In the genomic region with DNA sequence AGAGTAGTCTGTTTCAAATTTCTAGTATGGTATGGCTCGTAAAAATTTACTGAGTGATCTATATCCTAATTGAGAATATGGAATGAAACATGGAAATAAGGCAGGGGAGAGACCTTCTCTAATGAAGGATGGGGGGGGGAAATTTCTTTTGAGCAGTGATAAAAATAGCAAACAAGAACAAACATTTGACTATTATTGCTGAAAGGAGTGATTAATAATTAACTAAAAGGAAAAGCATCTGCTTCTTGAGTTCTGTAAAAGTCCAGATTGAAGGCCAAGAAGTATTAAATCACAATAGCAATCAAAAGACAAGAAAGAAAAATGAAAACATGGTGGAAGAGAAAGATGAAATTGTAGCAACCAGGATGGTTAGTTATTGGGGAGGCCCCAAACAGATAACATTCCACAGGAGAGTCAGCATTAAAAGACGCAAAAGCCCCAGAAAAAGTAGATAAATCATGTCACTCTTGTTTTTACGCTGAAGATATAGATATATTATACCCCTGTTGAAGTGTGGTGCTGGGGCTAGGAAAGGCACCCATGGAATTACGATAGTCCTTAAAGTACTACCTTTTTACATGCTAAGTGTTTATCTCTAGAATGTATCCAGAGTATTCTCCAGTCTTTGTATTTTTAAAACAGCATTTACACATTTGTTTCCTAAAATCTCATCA, we compare ENCODE assay signal across 20 cellular contexts. TPM values are rescaled to one million over a fixed set of nuclear protein-coding genes. Genes with fewer than 3 reads are reported as not detected.
DNase-seq lines count a peak whose midpoint lies in the region; ATAC-seq, FAIRE-seq and TF ChIP-seq lines count a peak whose summit lies in the region.
"Had no signal": no experiment of that assay in that cellular context is flagged by ENCODE, and none has a peak within 500 bp of the region (broad histone marks: within the 10 kb centered on the region; RNA-seq: fewer than 3 reads in every experiment).

No MANE protein-coding gene starts in this region.

- H3K4me3 Mint-ChIP-seq in WTC11 = no peak overlapping the region
- H3K4me3 Mint-ChIP-seq: activated CD4-positive, alpha-beta memory T cell treated with anti-CD3 and anti-CD28 coated beads for 36 hours; CD4-positive, alpha-beta memory T cell had no signal

- peak; percentile 96 for FAIRE-seq in islet of Langerhans (lab: Jason Lieb, UNC)
- FAIRE-seq: GM12878 had no signal

- H3K27ac Mint-ChIP-seq in WTC11 = peak overlapping the region; percentile 75
- H3K27ac Mint-ChIP-seq: activated CD4-positive, alpha-beta memory T cell treated with anti-CD3 and anti-CD28 coated beads for 36 hours; CD4-positive, alpha-beta memory T cell had no signal

- POLR2A ChIA-PET in WTC11 (lab: Charles Lee) = no interaction called here

- H3K9me3 Mint-ChIP-seq in WTC11 = peaks cover 13% of the 10 kb centered on the region
- H3K9me3 Mint-ChIP-seq: activated CD4-positive, alpha-beta memory T cell treated with anti-CD3 and anti-CD28 coated beads for 36 hours; CD4-positive, alpha-beta memory T cell had no signal

- DNase-seq in G401 (ENCODE audit: low spot score) (peak; percentile 2), WTC11 (ENCODE audit: low spot score) (no peak), renal cortical epithelial cell (ENCODE audit: low read depth) (peak; percentile 78), NCI-H146 treated with DMSO at 0.1 percent for 48 hours (lab: John Stamatoyannopoulos, UW; ENCODE audit: unreplicated experiment) (no peak), cardiac septum (ENCODE audit: low spot score) (no peak)
- DNase-seq: activated CD4-positive, alpha-beta memory T cell treated with anti-CD3 and anti-CD28 coated beads for 36 hours; activated effector memory CD4-positive, alpha-beta T cell treated with anti-CD3 and anti-CD28 coated beads, Interleukin-2, amount 50 U/mL, for 16 hours; CD4-positive, alpha-beta memory T cell; colonic mucosa; DMS79 treated with DMSO at 0.1 percent for 48 hours; MM.1S; NCI-H1694; stimulated activated CD4-positive, alpha-beta T cell treated with anti-CD3 and anti-CD28 coated beads, Interleukin-4, amount 100 ng/mL, for 1 hour; stimulated activated naive CD4-positive, alpha-beta T cell; T1000; thyroid gland had no signal

- H3K4me1 Mint-ChIP-seq in WTC11 = peaks cover 16% of the 10 kb centered on the region

- TF ChIP-seq CTCF in WTC11 (IDR thresholded peaks at IDR 0.05) = no peak

- intact Hi-C loops in cardiac septum (cut with DNase I) = no loop called here

- ATAC-seq in WTC11 (peak; percentile 72), HG03108 (IDR thresholded peaks at IDR 0.05; ENCODE audit: unreplicated experiment) (no peak), HG02870 (IDR thresholded peaks at IDR 0.05; ENCODE audit: unreplicated experiment) (no peak)
- ATAC-seq: GM12878 had no signal

- peaks cover 11% of the 10 kb centered on the region for H3K36me3 Mint-ChIP-seq in WTC11
- H3K36me3 Mint-ChIP-seq: activated CD4-positive, alpha-beta memory T cell treated with anti-CD3 and anti-CD28 coated beads for 36 hours had no signal

- in situ Hi-C loops in G401 (cut with HindIII; ENCODE audit: low sequenced_read_pairs) = no loop called here

- CTCF ChIA-PET in WTC11 (lab: Charles Lee) = interaction anchor here (1.4 kb wide), 1 partner anchor 290 kb away, joined by 4 read pairs; no protein-coding TSS in a partner anchor

- H3K27me3 Mint-ChIP-seq in WTC11 (ENCODE audit: low read depth) = no peaks in the 10 kb centered on the region
- H3K27me3 Mint-ChIP-seq: activated CD4-positive, alpha-beta memory T cell treated with anti-CD3 and anti-CD28 coated beads for 36 hours; CD4-positive, alpha-beta memory T cell had no signal

TF ChIP-seq in WTC11, 78 proteins besides CTCF, POLR2A, EP300 and RAD21 (continues in another document):
- TF ChIP-seq, protein P1, sequence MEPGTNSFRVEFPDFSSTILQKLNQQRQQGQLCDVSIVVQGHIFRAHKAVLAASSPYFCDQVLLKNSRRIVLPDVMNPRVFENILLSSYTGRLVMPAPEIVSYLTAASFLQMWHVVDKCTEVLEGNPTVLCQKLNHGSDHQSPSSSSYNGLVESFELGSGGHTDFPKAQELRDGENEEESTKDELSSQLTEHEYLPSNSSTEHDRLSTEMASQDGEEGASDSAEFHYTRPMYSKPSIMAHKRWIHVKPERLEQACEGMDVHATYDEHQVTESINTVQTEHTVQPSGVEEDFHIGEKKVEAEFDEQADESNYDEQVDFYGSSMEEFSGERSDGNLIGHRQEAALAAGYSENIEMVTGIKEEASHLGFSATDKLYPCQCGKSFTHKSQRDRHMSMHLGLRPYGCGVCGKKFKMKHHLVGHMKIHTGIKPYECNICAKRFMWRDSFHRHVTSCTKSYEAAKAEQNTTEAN (CRISPR knock-in tag; IDR thresholded peaks at IDR 0.05) = no peak
- TF ChIP-seq GTF2I (CRISPR knock-in tag; conservative IDR thresholded peaks at IDR 0.05) (no peak), NFE2L1 (CRISPR knock-in tag; IDR thresholded peaks at IDR 0.05) (no peak), NR1H2 (CRISPR knock-in tag; IDR thresholded peaks at IDR 0.05) (no peak), NFATC4 (CRISPR knock-in tag; IDR thresholded peaks at IDR 0.05) (no peak), RELA (CRISPR knock-in tag; IDR thresholded peaks at IDR 0.05; ENCODE audit: borderline replicate concordance) (no peak)
- TF ChIP-seq, protein P2, sequence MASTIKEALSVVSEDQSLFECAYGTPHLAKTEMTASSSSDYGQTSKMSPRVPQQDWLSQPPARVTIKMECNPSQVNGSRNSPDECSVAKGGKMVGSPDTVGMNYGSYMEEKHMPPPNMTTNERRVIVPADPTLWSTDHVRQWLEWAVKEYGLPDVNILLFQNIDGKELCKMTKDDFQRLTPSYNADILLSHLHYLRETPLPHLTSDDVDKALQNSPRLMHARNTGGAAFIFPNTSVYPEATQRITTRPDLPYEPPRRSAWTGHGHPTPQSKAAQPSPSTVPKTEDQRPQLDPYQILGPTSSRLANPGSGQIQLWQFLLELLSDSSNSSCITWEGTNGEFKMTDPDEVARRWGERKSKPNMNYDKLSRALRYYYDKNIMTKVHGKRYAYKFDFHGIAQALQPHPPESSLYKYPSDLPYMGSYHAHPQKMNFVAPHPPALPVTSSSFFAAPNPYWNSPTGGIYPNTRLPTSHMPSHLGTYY (CRISPR knock-in tag; IDR thresholded peaks at IDR 0.05) = no peak
- TF ChIP-seq, protein P3, sequence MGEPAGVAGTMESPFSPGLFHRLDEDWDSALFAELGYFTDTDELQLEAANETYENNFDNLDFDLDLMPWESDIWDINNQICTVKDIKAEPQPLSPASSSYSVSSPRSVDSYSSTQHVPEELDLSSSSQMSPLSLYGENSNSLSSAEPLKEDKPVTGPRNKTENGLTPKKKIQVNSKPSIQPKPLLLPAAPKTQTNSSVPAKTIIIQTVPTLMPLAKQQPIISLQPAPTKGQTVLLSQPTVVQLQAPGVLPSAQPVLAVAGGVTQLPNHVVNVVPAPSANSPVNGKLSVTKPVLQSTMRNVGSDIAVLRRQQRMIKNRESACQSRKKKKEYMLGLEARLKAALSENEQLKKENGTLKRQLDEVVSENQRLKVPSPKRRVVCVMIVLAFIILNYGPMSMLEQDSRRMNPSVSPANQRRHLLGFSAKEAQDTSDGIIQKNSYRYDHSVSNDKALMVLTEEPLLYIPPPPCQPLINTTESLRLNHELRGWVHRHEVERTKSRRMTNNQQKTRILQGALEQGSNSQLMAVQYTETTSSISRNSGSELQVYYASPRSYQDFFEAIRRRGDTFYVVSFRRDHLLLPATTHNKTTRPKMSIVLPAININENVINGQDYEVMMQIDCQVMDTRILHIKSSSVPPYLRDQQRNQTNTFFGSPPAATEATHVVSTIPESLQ (CRISPR knock-in tag; IDR thresholded peaks at IDR 0.05) = no peak
- TF ChIP-seq, protein P4, sequence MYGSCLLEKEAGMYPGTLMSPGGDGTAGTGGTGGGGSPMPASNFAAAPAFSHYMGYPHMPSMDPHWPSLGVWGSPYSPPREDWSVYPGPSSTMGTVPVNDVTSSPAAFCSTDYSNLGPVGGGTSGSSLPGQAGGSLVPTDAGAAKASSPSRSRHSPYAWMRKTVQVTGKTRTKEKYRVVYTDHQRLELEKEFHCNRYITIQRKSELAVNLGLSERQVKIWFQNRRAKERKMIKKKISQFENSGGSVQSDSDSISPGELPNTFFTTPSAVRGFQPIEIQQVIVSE (CRISPR knock-in tag; IDR thresholded peaks at IDR 0.05; ENCODE audit: borderline replicate concordance) = no peak
- TF ChIP-seq, protein P5, sequence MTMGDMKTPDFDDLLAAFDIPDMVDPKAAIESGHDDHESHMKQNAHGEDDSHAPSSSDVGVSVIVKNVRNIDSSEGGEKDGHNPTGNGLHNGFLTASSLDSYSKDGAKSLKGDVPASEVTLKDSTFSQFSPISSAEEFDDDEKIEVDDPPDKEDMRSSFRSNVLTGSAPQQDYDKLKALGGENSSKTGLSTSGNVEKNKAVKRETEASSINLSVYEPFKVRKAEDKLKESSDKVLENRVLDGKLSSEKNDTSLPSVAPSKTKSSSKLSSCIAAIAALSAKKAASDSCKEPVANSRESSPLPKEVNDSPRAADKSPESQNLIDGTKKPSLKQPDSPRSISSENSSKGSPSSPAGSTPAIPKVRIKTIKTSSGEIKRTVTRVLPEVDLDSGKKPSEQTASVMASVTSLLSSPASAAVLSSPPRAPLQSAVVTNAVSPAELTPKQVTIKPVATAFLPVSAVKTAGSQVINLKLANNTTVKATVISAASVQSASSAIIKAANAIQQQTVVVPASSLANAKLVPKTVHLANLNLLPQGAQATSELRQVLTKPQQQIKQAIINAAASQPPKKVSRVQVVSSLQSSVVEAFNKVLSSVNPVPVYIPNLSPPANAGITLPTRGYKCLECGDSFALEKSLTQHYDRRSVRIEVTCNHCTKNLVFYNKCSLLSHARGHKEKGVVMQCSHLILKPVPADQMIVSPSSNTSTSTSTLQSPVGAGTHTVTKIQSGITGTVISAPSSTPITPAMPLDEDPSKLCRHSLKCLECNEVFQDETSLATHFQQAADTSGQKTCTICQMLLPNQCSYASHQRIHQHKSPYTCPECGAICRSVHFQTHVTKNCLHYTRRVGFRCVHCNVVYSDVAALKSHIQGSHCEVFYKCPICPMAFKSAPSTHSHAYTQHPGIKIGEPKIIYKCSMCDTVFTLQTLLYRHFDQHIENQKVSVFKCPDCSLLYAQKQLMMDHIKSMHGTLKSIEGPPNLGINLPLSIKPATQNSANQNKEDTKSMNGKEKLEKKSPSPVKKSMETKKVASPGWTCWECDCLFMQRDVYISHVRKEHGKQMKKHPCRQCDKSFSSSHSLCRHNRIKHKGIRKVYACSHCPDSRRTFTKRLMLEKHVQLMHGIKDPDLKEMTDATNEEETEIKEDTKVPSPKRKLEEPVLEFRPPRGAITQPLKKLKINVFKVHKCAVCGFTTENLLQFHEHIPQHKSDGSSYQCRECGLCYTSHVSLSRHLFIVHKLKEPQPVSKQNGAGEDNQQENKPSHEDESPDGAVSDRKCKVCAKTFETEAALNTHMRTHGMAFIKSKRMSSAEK (CRISPR knock-in tag; IDR thresholded peaks at IDR 0.05; ENCODE audit: borderline replicate concordance) = no peak

RNA-seq across cellular contexts. Expression of a gene that starts 28.7 kb away (rescaled TPM):
- 1.1 and 1.8 TPM in 2 replicates for total RNA-seq in G401 (2014; rRNA removed; shearing (Covaris generic))
- total RNA-seq in WTC11 (2021) (2.8 to 4.8 TPM (median 4.6 TPM) in 3 replicates), renal cortical epithelial cell (2.8 and 13.5 TPM in 2 replicates), cardiac septum (3.0 TPM)

Comparison
In these comparisons a context has a peak if more than half of its experiments do, and no peak if none do; other contexts are left out.
1. DNase-seq: peak in G401 (single experiment) and renal cortical epithelial cell (single experiment); none in WTC11 (single experiment), NCI-H146 treated with DMSO at 0.1 percent for 48 hours (single experiment) and cardiac septum (single experiment).